Comparison of ENCODE assay signal across 8 cellular contexts in genomic region chr6:110877569-110877968, GRCh38. TPM values are rescaled to one million over a fixed set of nuclear protein-coding genes. Genes with fewer than 3 reads are reported as not detected.
A peak's percentile ranks its signal among the peaks of the same experiment; 100 is the strongest.
DNase-seq lines count a peak whose midpoint lies in the region; ATAC-seq, FAIRE-seq and TF ChIP-seq lines count a peak whose summit lies in the region.

No MANE protein-coding gene starts in this region.

- DNase-seq in heart left ventricle (no peak), left cardiac atrium (no peak), GM12878 (ENCODE audit: low read depth, low spot score) (no peak), lower lobe of right lung (no peak), transverse colon (no peak), NCI-H69 (lab: John Stamatoyannopoulos, UW) (no peak), NCI-H128 (lab: John Stamatoyannopoulos, UW; ENCODE audit: unreplicated experiment) (no peak)

- no peak for TF ChIP-seq POLR2A in heart left ventricle (IDR thresholded peaks at IDR 0.05)
- TF ChIP-seq POLR2A in GM12878 (IDR thresholded peaks at IDR 0.05; ENCODE audit: low read depth, low read length), result no peak
- no peak for TF ChIP-seq POLR2A in transverse colon (IDR thresholded peaks at IDR 0.05)

- H3K9me3 ChIP-seq in heart left ventricle (no peaks in the 10 kb centered on the region), GM12878 (replicated peaks; ENCODE audit: control insufficient read depth, insufficient read depth, low read length) (no peaks in the 10 kb centered on the region), lower lobe of right lung (no peaks in the 10 kb centered on the region), transverse colon (no peaks in the 10 kb centered on the region)

- RAD21 ChIA-PET in GM12878 (lab: Charles Lee; ENCODE audit: unreplicated experiment), result interaction anchor here (0.6 to 8.2 kb wide), 7 partner anchors 10 to 287 kb away, joined by 3 to 107 read pairs (median 5); partner anchors contain the start of gene CDK19

- POLR2A ChIA-PET in GM12878 (lab: Charles Lee), result interaction anchor here (1.2 to 5.1 kb wide), 5 partner anchors 10 to 195 kb away, joined by 3 to 75 read pairs (median 11); partner anchors contain the start of gene CDK19

- H3K27ac ChIP-seq in heart left ventricle (peak overlapping the region in 7 of 12 donors; percentile 92 to 98 (median 95)), GM12878 (ENCODE audit: control insufficient read depth, insufficient read depth) (peak overlapping the region; percentile 93; the same call in 1 of the 2 replicates), lower lobe of right lung (peak overlapping the region; percentile 95), transverse colon (peak overlapping the region; percentile 94 to 99 (median 97))

- intact Hi-C loops in heart left ventricle (cut with DNase I), result loop anchor here in 9 of 10 donors (2.0 to 10.0 kb wide), 11 partner anchors 60 to 353 kb away; partner anchors contain the start of genes GTF3C6 (in 3 of the 9) and CDK19 (in 2 of the 9)
- intact Hi-C loops in left cardiac atrium (cut with DNase I), result loop anchor here in 1 of 2 donors (5.0 to 10.0 kb wide), 2 partner anchors 77 to 350 kb away; partner anchors contain the start of gene GTF3C6
- intact Hi-C loops in GM12878 (cut with micrococcal nuclease; ENCODE audit: unreplicated experiment), result loop anchor here (2.0 to 5.0 kb wide), 2 partner anchors 67 to 350 kb away; no protein-coding TSS in a partner anchor
- intact Hi-C loops in lower lobe of right lung (cut with DNase I), result loop anchor here (10.0 kb wide), 1 partner anchor 53 kb away; no protein-coding TSS in a partner anchor
- intact Hi-C loops in transverse colon (cut with DNase I; ENCODE audit: low total_unique reads), result loop anchor here (10.0 kb wide), 1 partner anchor 97 kb away; no protein-coding TSS in a partner anchor

- no peaks in the 10 kb centered on the region for H3K27me3 ChIP-seq in heart left ventricle
- no peaks in the 10 kb centered on the region for H3K27me3 ChIP-seq in GM12878 (replicated peaks in 1 of 2; ENCODE audit: control insufficient read depth in 2 of 2, insufficient read depth in 2 of 2, low read length in 1 of 2)
- no peaks in the 10 kb centered on the region for H3K27me3 ChIP-seq in lower lobe of right lung (ENCODE audit: low read depth)
- no peaks in the 10 kb centered on the region for H3K27me3 ChIP-seq in transverse colon

- SMC1A ChIA-PET in GM12878 (lab: Charles Lee; ENCODE audit: uncharacterized antibody, unreplicated experiment), result interaction anchor here (0.9 to 7.2 kb wide), 18 partner anchors 10 to 195 kb away, joined by 3 to 84 read pairs (median 6); partner anchors contain the start of genes CDK19 and GTF3C6

- in situ Hi-C loops in GM12878 (cut with MboI) (loop anchor here (5.0 kb wide), 1 partner anchor 195 kb away; no protein-coding TSS in a partner anchor), transverse colon (cut with MboI; ENCODE audit: low pct_ligation_motif_present in 1 of 4, low pct_unique_long_range_greater_than_20kb in 1 of 4, low sequenced_read_pairs in 3 of 4) (loop anchor here in 2 of 4 donors (10.0 kb wide), 2 partner anchors 63 to 193 kb away; partner anchors contain the start of gene CDK19 (in 1 of the 2))

- no peaks in the 10 kb centered on the region for H3K36me3 ChIP-seq in heart left ventricle
- no peaks in the 10 kb centered on the region for H3K36me3 ChIP-seq in GM12878 (ENCODE audit: control insufficient read depth in 2 of 2, insufficient read depth in 2 of 2, low read length in 1 of 2)
- H3K36me3 ChIP-seq in lower lobe of right lung, result no peaks in the 10 kb centered on the region
- H3K36me3 ChIP-seq in transverse colon, result no peaks in the 10 kb centered on the region

- TF ChIP-seq EP300 in GM12878 (IDR thresholded peaks at IDR 0.05; ENCODE audit: borderline replicate concordance in 1 of 2, control insufficient read depth in 1 of 2, low read depth in 2 of 2, low read length in 2 of 2) (no peak), transverse colon (IDR thresholded peaks at IDR 0.05; ENCODE audit: low read depth) (no peak)

- WGBS in heart left ventricle, 4 donors, result 32 to 40% (median 37%) methylated on average over 2 of the region's 2 CpGs
- WGBS in GM12878 (ENCODE audit: insufficient coverage, insufficient replicate concordance, low lambda C conversion rate, missing lambda C conversion rate), result 42% methylated on average over 2 of the region's 2 CpGs
- 6 to 24% methylated on average over 2 of the region's 2 CpGs for WGBS in transverse colon (ENCODE audit: low coverage in 1 of 2), 2 donors

- peak overlapping the region; percentile 91 for H3K9ac ChIP-seq in GM12878 (ENCODE audit: control insufficient read depth, insufficient read depth, low read length)

- CTCF ChIA-PET in GM12878 (lab: Yijun Ruan, JAX), result interaction anchor here (0.7 to 5.3 kb wide), 16 partner anchors 10 to 345 kb away, joined by 3 to 87 read pairs (median 4); partner anchors contain the start of genes CDK19 and GTF3C6

- ATAC-seq in heart left ventricle, result no peak
- no peak for ATAC-seq in left cardiac atrium
- ATAC-seq in GM12878, result no peak
- ATAC-seq in lower lobe of right lung, result no peak
- ATAC-seq in HG02571 (IDR thresholded peaks at IDR 0.05; ENCODE audit: unreplicated experiment), result no peak

- no TSS peak for BruUV-seq in GM12878 (replicated peaks; lab: Mats Ljungman, UMichigan)

- H3K4me1 ChIP-seq in heart left ventricle, result peaks cover 2 to 69% (median 61%) of the 10 kb centered on the region in 12 donors
- peaks cover 46% of the 10 kb centered on the region for H3K4me1 ChIP-seq in GM12878 (ENCODE audit: control insufficient read depth, insufficient read depth, low read length)
- H3K4me1 ChIP-seq in lower lobe of right lung, result peaks cover 70% of the 10 kb centered on the region
- peaks cover 22 to 67% (median 54%) of the 10 kb centered on the region in 4 donors for H3K4me1 ChIP-seq in transverse colon

- no peak overlapping the region for H2AFZ ChIP-seq in GM12878 (ENCODE audit: control insufficient read depth, low read depth, low read length)

- FAIRE-seq in GM12878 (lab: Jason Lieb, UNC), result no peak

- peaks cover 90% of the 10 kb centered on the region for H3K79me2 ChIP-seq in GM12878 (ENCODE audit: control insufficient read depth, insufficient read depth, low read length)

- H3K4me2 ChIP-seq in GM12878 (ENCODE audit: control insufficient read depth, insufficient read depth), result peak overlapping the region; percentile 95

- H4K20me1 ChIP-seq in GM12878 (ENCODE audit: control insufficient read depth, insufficient read depth), result peaks cover 11% of the 10 kb centered on the region; the same call in 1 of the 2 replicates

- no peak for TF ChIP-seq RAD21 in GM12878 (IDR thresholded peaks at IDR 0.05; ENCODE audit: insufficient read depth, low read depth, low read length)

- TF ChIP-seq CTCF in heart left ventricle (IDR thresholded peaks at IDR 0.05) (no peak), GM12878 (IDR thresholded peaks at IDR 0.05 in 2 of 3, conservative IDR thresholded peaks at IDR 0.05 in 1 of 3; ENCODE audit: control insufficient read depth in 2 of 3, extremely low read depth in 1 of 3, insufficient read depth in 1 of 3, low read depth in 3 of 3, low read length in 3 of 3) (no peak), lower lobe of right lung (IDR thresholded peaks at IDR 0.05) (no peak), transverse colon (IDR thresholded peaks at IDR 0.05) (no peak)

- H3K4me3 ChIP-seq in heart left ventricle (peak overlapping the region in 10 of 12 donors; percentile 74 to 95 (median 90)), GM12878 (peak overlapping the region; percentile 94), lower lobe of right lung (peak overlapping the region; percentile 75), transverse colon (peak overlapping the region in 2 of 4 donors; percentile 86 to 94)

TF ChIP-seq in GM12878, 131 proteins besides CTCF, POLR2A, EP300 and RAD21:
- TF ChIP-seq IKZF1 (conservative IDR thresholded peaks at IDR 0.05), result no peak
- TF ChIP-seq PAX8 (IDR thresholded peaks at IDR 0.05), result peak; percentile 3; the same call in 1 of the 2 replicates
- TF ChIP-seq GATAD2B (conservative IDR thresholded peaks at IDR 0.05; ENCODE audit: low read depth), result no peak
- TF ChIP-seq ZNF24 (IDR thresholded peaks at IDR 0.05), result no peak
- no peak for TF ChIP-seq SREBF2 (IDR thresholded peaks at IDR 0.05; ENCODE audit: low read length)
- TF ChIP-seq CREM (IDR thresholded peaks at IDR 0.05; ENCODE audit: low read depth), result no peak
- TF ChIP-seq CEBPB (IDR thresholded peaks at IDR 0.05; ENCODE audit: borderline replicate concordance in 1 of 2, low read depth in 2 of 2, low read length in 2 of 2), result no peak

RNA-seq across cellular contexts. Expression of gene AMD1, which starts 3.0 kb away (rescaled TPM):
- total RNA-seq in heart left ventricle (10 to 100 TPM; 44.5 to 85.6 (median 70.4) TPM), left cardiac atrium (10 to 100 TPM; 38.6 to 62.4 TPM), GM12878 (2014; rRNA removed) (83.1 and 106 TPM in 2 replicates), GM12878 (2014; rRNA removed; fragmentation: Illumina TruSeq; extraction: Trizol) (110 and 116 TPM in 2 replicates), GM12878 (2021) (73.6 and 75.0 TPM in 2 replicates), lower lobe of right lung (65.8 TPM), transverse colon (10 to 100 TPM; 50.7 to 86.4 (median 75.1) TPM)
- polyA plus RNA-seq in heart left ventricle (10 to 100 TPM; 41.6 to 71.0 TPM), GM12878 (2011; rRNA removed) (75.0 and 103 TPM in 2 replicates), GM12878 (2014; fragmentation: Illumina TruSeq; extraction: Trizol) (107 and 134 TPM in 2 replicates), GM12878 (2014; fragmentation: Nextera tagmentation; extraction: Ambion mirVana) (10 to 100 TPM; 59.6 to 75.5 TPM), GM12878 (2014; rRNA removed) (45.3 and 58.2 TPM in 2 replicates), GM12878 (2016; fragmentation: Nextera tagmentation; extraction: Ambion mirVana) (10 to 100 TPM; 87.3 to 92.8 TPM)
- 97.3 and 103 TPM in 2 replicates for total RNA-seq in GM12878 (2013; cell fraction: nucleolus; rRNA removed)
- polyA plus RNA-seq in GM12878 (2011; ENCODE audit: low read depth), result 27.9 TPM
- 27.1 and 32.5 TPM in 2 replicates for polyA plus RNA-seq in GM12878 (2011; cell fraction: cytosol; rRNA removed)
- polyA plus RNA-seq in GM12878 (2011; cell fraction: nucleus; rRNA removed), result 26.5 and 33.9 TPM in 2 replicates
- 48.5 and 57.6 TPM in 2 replicates for polyA plus RNA-seq in GM12878 (2012)
- polyA minus RNA-seq in GM12878 (2011; rRNA and poly(A)+ RNA removed), result 49.9 and 71.1 TPM in 2 replicates
- polyA minus RNA-seq in GM12878 (2011; cell fraction: cytosol; rRNA and poly(A)+ RNA removed), result 31.4 and 34.3 TPM in 2 replicates
- 21.2 and 39.3 TPM in 2 replicates for polyA minus RNA-seq in GM12878 (2011; cell fraction: nucleus; rRNA and poly(A)+ RNA removed)
